In the genomic region with DNA sequence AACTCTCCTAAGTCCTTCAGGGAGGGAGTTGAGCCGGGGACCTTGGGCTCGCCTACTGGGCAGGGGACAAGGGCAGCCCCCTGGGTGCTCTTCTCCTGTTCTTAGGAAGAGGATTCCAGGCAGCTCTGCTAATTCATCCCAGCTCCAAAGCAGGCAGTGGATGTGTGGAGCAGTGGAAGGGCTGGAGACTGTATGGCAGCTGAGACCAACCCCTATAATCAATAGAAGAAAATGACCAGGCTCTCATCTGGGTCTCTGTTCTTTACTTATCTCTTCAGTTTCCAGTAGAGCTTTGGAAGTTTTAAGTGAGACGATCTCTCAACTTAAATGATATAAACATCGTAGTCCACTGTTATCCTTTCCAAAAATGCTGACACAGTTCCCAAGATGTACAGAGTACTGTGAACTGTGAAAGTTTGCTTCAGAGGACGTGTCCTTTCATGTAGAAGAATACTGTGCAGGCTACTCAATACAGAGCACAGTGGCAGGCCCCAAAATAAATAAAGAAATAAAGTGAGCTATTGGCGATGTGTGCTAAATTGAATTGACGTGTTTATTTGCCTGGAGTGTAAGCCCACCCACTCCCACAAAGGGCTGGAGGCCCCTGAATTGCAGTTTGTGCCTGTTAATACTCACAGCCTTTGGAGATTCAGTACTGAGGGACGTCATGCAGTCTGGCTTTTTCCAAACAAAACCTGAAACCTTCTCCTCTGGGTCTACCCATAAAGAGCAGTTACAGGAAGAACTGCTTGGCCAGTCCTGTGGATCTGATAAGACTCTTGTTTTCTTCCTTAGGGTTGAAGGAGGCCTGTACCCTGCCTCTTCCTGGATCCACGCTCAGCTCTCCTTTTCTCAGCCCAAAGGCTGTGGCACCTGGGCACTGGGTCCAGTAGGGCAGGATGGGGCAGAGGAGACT, we compare ENCODE assay signal across 9 cellular contexts.
A peak's percentile ranks its signal among the peaks of the same experiment; 100 is the strongest.
DNase-seq lines count a peak whose midpoint lies in the region; ATAC-seq and TF ChIP-seq lines count a peak whose summit lies in the region.
"Had no signal": no experiment of that assay in that cellular context is flagged by ENCODE, and none has a peak within 500 bp of the region (broad histone marks: within the 10 kb centered on the region; RNA-seq: fewer than 3 reads in every experiment).

No MANE protein-coding gene starts in this region.

- H3K27ac ChIP-seq in colonic mucosa (peak overlapping the region; percentile 87), lower lobe of right lung (peak overlapping the region; percentile 78), subcutaneous abdominal adipose tissue (ENCODE audit: low read depth, low read length) (peak overlapping the region; percentile 80), caudate nucleus (ENCODE audit: low read depth, low read length) (no peak overlapping the region)

- H3K27me3 ChIP-seq in colonic mucosa, result no peaks in the 10 kb centered on the region
- no peaks in the 10 kb centered on the region for H3K27me3 ChIP-seq in lower lobe of right lung (ENCODE audit: low read depth)
- no peaks in the 10 kb centered on the region for H3K27me3 ChIP-seq in subcutaneous abdominal adipose tissue (ENCODE audit: control insufficient read depth in 5 of 5, insufficient read depth in 4 of 5, low read length in 5 of 5)

- H3K4me3 ChIP-seq in HFF-Myc (replicated peaks; ENCODE audit: low read depth, low read length), result peak overlapping the region; percentile 12; the same call in 1 of the 2 replicates
- peak overlapping the region; percentile 22 for H3K4me3 ChIP-seq in colonic mucosa
- H3K4me3 ChIP-seq in lower lobe of right lung, result no peak overlapping the region
- H3K4me3 ChIP-seq in subcutaneous abdominal adipose tissue (ENCODE audit: low read depth in 1 of 5, low read length in 5 of 5), result peak overlapping the region in 2 of 5 donors; percentile 32 to 40

- ATAC-seq in lower lobe of right lung (no peak), GM18858 (IDR thresholded peaks at IDR 0.05; ENCODE audit: unreplicated experiment) (no peak)

- H3K9me3 ChIP-seq in colonic mucosa, result no peaks in the 10 kb centered on the region
- no peaks in the 10 kb centered on the region for H3K9me3 ChIP-seq in lower lobe of right lung
- no peaks in the 10 kb centered on the region for H3K9me3 ChIP-seq in subcutaneous abdominal adipose tissue (ENCODE audit: control insufficient read depth in 5 of 5, low read length in 5 of 5)

- intact Hi-C loops in colonic mucosa (cut with DNase I) (no loop called here), lower lobe of right lung (cut with DNase I) (no loop called here)

- DNase-seq in HFF-Myc (ENCODE audit: extremely low read depth, low read depth) (no peak), colonic mucosa (peak; percentile 30), lower lobe of right lung (no peak), 8988T (no peak), NCI-H1092 treated with DMSO at 0.1 percent for 48 hours (lab: John Stamatoyannopoulos, UW) (no peak), caudate nucleus (lab: John Stamatoyannopoulos, UW) (no peak)
- DNase-seq: NCI-H1417 treated with DMSO at 0.1 percent for 48 hours had no signal

- peaks cover 12% of the 10 kb centered on the region for H3K4me1 ChIP-seq in colonic mucosa
- peaks cover 21% of the 10 kb centered on the region for H3K4me1 ChIP-seq in lower lobe of right lung
- H3K4me1 ChIP-seq in subcutaneous abdominal adipose tissue (ENCODE audit: control insufficient read depth in 5 of 5, insufficient read depth in 5 of 5, low read length in 5 of 5), result peaks cover 10 to 25% (median 20%) of the 10 kb centered on the region in 5 donors

- no peaks in the 10 kb centered on the region for H3K36me3 ChIP-seq in colonic mucosa
- H3K36me3 ChIP-seq in lower lobe of right lung, result no peaks in the 10 kb centered on the region
- no peaks in the 10 kb centered on the region for H3K36me3 ChIP-seq in subcutaneous abdominal adipose tissue (ENCODE audit: control insufficient read depth in 5 of 5, insufficient read depth in 5 of 5, low read length in 5 of 5)

- H3K9ac ChIP-seq in colonic mucosa (ENCODE audit: low read depth in 2 of 2, low read length in 2 of 2) (peak overlapping the region; percentile 48 to 79), subcutaneous abdominal adipose tissue (ENCODE audit: low read length in 5 of 5) (peak overlapping the region in 2 of 5 donors; percentile 28 to 53)

- TF ChIP-seq CTCF in HFF-Myc (IDR thresholded peaks at IDR 0.05; ENCODE audit: low read depth, low read length, missing control alignments), result no peak
- TF ChIP-seq CTCF in colonic mucosa (IDR thresholded peaks at IDR 0.05), result no peak
- no peak for TF ChIP-seq CTCF in lower lobe of right lung (IDR thresholded peaks at IDR 0.05)
